Comparison of ENCODE assay signal across 14 cellular contexts in genomic region chr3:125143982-125144652, GRCh38.
DNase-seq lines count a peak whose midpoint lies in the region; ATAC-seq and TF ChIP-seq lines count a peak whose summit lies in the region.
"Had no signal": no experiment of that assay in that cellular context is flagged by ENCODE, and none has a peak within 500 bp of the region (broad histone marks: within the 10 kb centered on the region; RNA-seq: fewer than 3 reads in every experiment).

No MANE protein-coding gene starts in this region.

- H3K4me3 ChIP-seq in cardiac muscle cell, result no peak overlapping the region
- H3K4me3 ChIP-seq: vagina had no signal

- H3K27me3 ChIP-seq in cardiac muscle cell, result no peaks in the 10 kb centered on the region
- H3K27me3 ChIP-seq: vagina had no signal

- peaks cover 25% of the 10 kb centered on the region for H3K4me1 ChIP-seq in cardiac muscle cell (ENCODE audit: low read depth)

- intact Hi-C loops in Right ventricle myocardium inferior (cut with DNase I), result loop anchor here (5.0 kb wide), 2 partner anchors 102 to 147 kb away; no protein-coding TSS in a partner anchor
- intact Hi-C loops in left ventricle myocardium superior (cut with micrococcal nuclease), result loop anchor here (5.0 kb wide), 1 partner anchor 82 kb away; no protein-coding TSS in a partner anchor

- peak overlapping the region; percentile 58 for H3K27ac ChIP-seq in cardiac muscle cell
- H3K27ac ChIP-seq: vagina, VCaP had no signal

- no peak for TF ChIP-seq CTCF in cardiac muscle cell (IDR thresholded peaks at IDR 0.05; ENCODE audit: low read depth, low read length)

- DNase-seq in cardiac muscle cell (ENCODE audit: low read depth in 1 of 2, low spot score in 1 of 2), result peak; percentile 49 to 87
- DNase-seq in Right ventricle myocardium inferior (ENCODE audit: missing footprints), result no peak
- peak; percentile 58 for DNase-seq in left ventricle myocardium superior
- no peak for DNase-seq in central memory CD4-positive, alpha-beta T cell
- DNase-seq in NCI-H1048 (lab: John Stamatoyannopoulos, UW), result no peak
- DNase-seq: activated T-cell treated with anti-CD3 and anti-CD28 coated beads, Interleukin-2, amount 50 U/mL, for 4 hours; AML-193; foreskin melanocyte; MV-4-11 had no signal

- no peaks in the 10 kb centered on the region for H3K9me3 ChIP-seq in cardiac muscle cell (ENCODE audit: low read depth)
- H3K9me3 ChIP-seq: vagina had no signal

- ATAC-seq in Right ventricle myocardium inferior (no peak), SK-N-SH treated with all-trans-retinoic acid at 6 μM for 48 hours (peak; percentile 25; the same call in 1 of the 3 replicates), left ventricle myocardium superior (no peak), GM19395 (IDR thresholded peaks at IDR 0.05; ENCODE audit: unreplicated experiment) (no peak), HG03565 (IDR thresholded peaks at IDR 0.05; ENCODE audit: unreplicated experiment) (no peak)
- ATAC-seq: activated T-cell treated with anti-CD3 and anti-CD28 coated beads, Interleukin-2, amount 50 U/mL, for 4 hours had no signal

- no peaks in the 10 kb centered on the region for H3K36me3 ChIP-seq in cardiac muscle cell
- H3K36me3 ChIP-seq: vagina had no signal

TF ChIP-seq in SK-N-SH treated with all-trans-retinoic acid at 6 μM for 48 hours, 23 proteins besides CTCF, POLR2A, EP300 and RAD21:
- TF ChIP-seq SNAI2 (CRISPR knock-in tag; IDR thresholded peaks at IDR 0.05) (no peak), CSDC2 (CRISPR knock-in tag; IDR thresholded peaks at IDR 0.05) (0 out of 2 replicates have a peak, but pooled peaks have one; percentile 41)

Comparison
In these comparisons a context has a peak if more than half of its experiments do, and no peak if none do; other contexts are left out.
1. DNase-seq: peak in cardiac muscle cell (2 of 2) and left ventricle myocardium superior (single experiment); none in Right ventricle myocardium inferior (single experiment), central memory CD4-positive, alpha-beta T cell (single experiment) and NCI-H1048 (single experiment).